Comparison of ENCODE assay signal across 2 cellular contexts in the genomic region with DNA sequence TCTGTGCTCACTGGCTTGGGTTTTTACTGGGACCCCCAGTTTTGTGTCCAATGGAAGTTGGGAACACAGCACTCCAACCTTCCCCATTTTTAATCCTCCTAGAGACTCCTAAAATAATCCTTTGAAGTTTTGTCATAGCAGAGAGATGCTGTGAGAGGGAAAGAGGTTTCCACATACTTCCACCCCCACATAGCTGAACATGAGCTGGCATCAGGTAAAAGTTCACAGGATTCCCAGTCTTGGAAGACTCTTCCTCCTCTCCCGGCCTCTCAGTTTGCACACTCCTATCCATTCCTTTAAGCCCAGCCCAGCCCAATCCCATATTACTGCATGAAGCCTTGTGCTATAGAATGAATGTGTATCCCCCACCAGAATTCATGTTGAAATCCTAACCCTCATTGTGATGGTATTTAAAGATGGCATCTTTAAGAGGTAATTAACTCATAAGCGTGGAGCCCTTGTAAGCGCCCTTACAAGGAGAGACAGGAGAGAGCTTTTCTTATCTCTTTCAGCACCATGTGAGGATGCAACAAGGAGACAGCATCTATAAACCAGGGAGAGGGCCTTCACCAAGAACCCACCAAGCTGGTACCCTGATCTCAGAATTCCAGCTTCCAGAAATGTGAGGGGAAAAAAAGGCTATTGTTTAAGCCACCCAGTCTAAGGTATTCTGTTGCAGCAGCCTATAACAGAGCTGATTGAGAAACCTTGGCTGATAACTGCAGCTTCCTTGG.
TF ChIP-seq lines count a peak whose summit lies in the region.

No MANE protein-coding gene starts in this region.

TF ChIP-seq in GM23338, 12 proteins besides CTCF, POLR2A, EP300 and RAD21:
- TF ChIP-seq, protein P1, sequence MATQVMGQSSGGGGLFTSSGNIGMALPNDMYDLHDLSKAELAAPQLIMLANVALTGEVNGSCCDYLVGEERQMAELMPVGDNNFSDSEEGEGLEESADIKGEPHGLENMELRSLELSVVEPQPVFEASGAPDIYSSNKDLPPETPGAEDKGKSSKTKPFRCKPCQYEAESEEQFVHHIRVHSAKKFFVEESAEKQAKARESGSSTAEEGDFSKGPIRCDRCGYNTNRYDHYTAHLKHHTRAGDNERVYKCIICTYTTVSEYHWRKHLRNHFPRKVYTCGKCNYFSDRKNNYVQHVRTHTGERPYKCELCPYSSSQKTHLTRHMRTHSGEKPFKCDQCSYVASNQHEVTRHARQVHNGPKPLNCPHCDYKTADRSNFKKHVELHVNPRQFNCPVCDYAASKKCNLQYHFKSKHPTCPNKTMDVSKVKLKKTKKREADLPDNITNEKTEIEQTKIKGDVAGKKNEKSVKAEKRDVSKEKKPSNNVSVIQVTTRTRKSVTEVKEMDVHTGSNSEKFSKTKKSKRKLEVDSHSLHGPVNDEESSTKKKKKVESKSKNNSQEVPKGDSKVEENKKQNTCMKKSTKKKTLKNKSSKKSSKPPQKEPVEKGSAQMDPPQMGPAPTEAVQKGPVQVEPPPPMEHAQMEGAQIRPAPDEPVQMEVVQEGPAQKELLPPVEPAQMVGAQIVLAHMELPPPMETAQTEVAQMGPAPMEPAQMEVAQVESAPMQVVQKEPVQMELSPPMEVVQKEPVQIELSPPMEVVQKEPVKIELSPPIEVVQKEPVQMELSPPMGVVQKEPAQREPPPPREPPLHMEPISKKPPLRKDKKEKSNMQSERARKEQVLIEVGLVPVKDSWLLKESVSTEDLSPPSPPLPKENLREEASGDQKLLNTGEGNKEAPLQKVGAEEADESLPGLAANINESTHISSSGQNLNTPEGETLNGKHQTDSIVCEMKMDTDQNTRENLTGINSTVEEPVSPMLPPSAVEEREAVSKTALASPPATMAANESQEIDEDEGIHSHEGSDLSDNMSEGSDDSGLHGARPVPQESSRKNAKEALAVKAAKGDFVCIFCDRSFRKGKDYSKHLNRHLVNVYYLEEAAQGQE (IDR thresholded peaks at IDR 0.05; ENCODE audit: unreplicated experiment), result no peak
- TF ChIP-seq EZH2 (IDR thresholded peaks at IDR 0.05; ENCODE audit: low read depth, unreplicated experiment) (no peak), ZNF331 (CRISPR knock-in tag; IDR thresholded peaks at IDR 0.05; ENCODE audit: low read depth) (no peak), POLR2AphosphoS5 (IDR thresholded peaks at IDR 0.05; ENCODE audit: low read depth) (no peak)
- TF ChIP-seq, protein P2, sequence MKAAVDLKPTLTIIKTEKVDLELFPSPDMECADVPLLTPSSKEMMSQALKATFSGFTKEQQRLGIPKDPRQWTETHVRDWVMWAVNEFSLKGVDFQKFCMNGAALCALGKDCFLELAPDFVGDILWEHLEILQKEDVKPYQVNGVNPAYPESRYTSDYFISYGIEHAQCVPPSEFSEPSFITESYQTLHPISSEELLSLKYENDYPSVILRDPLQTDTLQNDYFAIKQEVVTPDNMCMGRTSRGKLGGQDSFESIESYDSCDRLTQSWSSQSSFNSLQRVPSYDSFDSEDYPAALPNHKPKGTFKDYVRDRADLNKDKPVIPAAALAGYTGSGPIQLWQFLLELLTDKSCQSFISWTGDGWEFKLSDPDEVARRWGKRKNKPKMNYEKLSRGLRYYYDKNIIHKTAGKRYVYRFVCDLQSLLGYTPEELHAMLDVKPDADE (IDR thresholded peaks at IDR 0.05), result no peak

TF ChIP-seq in neural cell, 6 proteins besides CTCF, POLR2A, EP300 and RAD21:
- TF ChIP-seq POLR2AphosphoS5 (IDR thresholded peaks at IDR 0.05) (no peak), EZH2 (IDR thresholded peaks at IDR 0.05; ENCODE audit: borderline replicate concordance, insufficient read depth, low read length, poor library complexity, severe bottlenecking) (no peak), SMC3 (conservative IDR thresholded peaks at IDR 0.05; ENCODE audit: poor library complexity) (no peak), MXI1 (conservative IDR thresholded peaks at IDR 0.05; ENCODE audit: poor library complexity, severe bottlenecking) (no peak), TAF1 (IDR thresholded peaks at IDR 0.05; ENCODE audit: low read depth) (no peak)
- TF ChIP-seq, protein P1 (IDR thresholded peaks at IDR 0.05; ENCODE audit: borderline replicate concordance), result no peak
